Comparison of ENCODE assay signal across 8 cellular contexts in the genomic region with DNA sequence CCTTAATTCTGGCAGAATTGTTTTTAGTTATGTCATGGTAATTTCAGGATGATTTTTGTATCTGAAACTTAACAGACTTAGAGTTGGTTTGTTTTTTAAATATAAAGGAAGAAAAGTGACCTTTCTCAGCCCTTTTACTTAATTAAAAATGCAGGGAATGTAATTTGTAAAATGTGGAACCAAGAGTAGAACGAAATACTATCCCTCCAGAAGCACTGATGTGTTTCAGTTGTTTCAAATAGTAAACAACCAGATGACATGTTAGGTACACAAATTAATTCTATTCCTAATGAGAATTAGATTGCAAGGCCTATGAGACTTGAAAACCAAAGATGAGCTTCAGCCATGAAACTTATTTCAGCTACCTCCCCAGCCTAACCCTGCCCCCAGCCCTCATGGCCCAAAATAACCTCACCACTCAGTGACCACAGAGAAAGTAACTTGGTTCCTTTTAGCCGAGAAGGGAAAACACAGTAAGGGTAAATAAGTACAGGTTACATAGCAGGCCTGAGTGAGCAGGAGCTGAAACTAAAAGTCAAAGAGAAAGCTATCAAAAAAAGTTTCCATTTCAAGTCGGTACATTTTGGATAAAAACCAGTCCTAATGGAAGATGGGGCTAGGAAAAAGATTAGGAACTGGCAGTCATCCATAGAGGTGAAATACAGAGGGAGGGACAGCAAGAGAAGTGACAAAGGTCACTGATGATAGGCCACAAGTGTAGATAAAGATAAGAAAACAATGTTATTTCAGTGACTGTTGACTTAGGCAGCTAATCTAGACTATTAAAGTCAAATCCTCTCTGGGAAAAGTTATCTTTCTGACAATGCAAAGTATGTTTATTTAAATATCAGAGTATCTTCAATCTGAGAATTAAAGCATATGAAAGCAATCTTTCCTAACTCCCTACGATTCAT. TPM values are rescaled to one million over a fixed set of nuclear protein-coding genes. Genes with fewer than 3 reads are reported as not detected.
A peak's percentile ranks its signal among the peaks of the same experiment; 100 is the strongest.
DNase-seq lines count a peak whose midpoint lies in the region; ATAC-seq and TF ChIP-seq lines count a peak whose summit lies in the region.

No MANE protein-coding gene starts in this region.

- no peak overlapping the region for H3K4me3 ChIP-seq in prostate gland

- H3K9me3 ChIP-seq in prostate gland = no peaks in the 10 kb centered on the region

- 56% methylated on average over 4 of the region's 4 CpGs for WGBS in prostate gland

- TF ChIP-seq CTCF in nephron (IDR thresholded peaks at IDR 0.05; ENCODE audit: unreplicated experiment in 3 of 3) = no peak
- TF ChIP-seq CTCF in prostate gland (IDR thresholded peaks at IDR 0.05) = no peak

- peak; percentile 31 for DNase-seq in NCI-H226
- DNase-seq in prostate gland (ENCODE audit: low spot score) = no peak
- DNase-seq in medulla oblongata (ENCODE audit: extremely low spot score) = no peak
- no peak for DNase-seq in activated CD4-positive, alpha-beta T cell treated with anti-CD3 and anti-CD28 coated beads for 4 hours
- DNase-seq in hepatic stellate cell (ENCODE audit: low spot score) = no peak

- no peak overlapping the region for H3K4me3 Mint-ChIP-seq in nephron

- intact Hi-C loops in prostate gland (cut with DNase I) = no loop called here

- H3K4me1 ChIP-seq in prostate gland (replicated peaks) = no peaks in the 10 kb centered on the region

- no peaks in the 10 kb centered on the region for H3K27me3 Mint-ChIP-seq in nephron (ENCODE audit: low read depth)

- no peaks in the 10 kb centered on the region for H3K27me3 ChIP-seq in prostate gland (replicated peaks; ENCODE audit: insufficient read depth)

- H3K9me3 Mint-ChIP-seq in nephron = no peaks in the 10 kb centered on the region

- H3K36me3 Mint-ChIP-seq in nephron (ENCODE audit: low read depth) = peaks cover 5% of the 10 kb centered on the region

- peak; percentile 97 for ATAC-seq in GM18907 (IDR thresholded peaks at IDR 0.05; ENCODE audit: unreplicated experiment)
- ATAC-seq in HG02763 (IDR thresholded peaks at IDR 0.05; ENCODE audit: unreplicated experiment) = peak; percentile 96

- no peaks in the 10 kb centered on the region for H3K36me3 ChIP-seq in prostate gland

- H3K27ac ChIP-seq in prostate gland = no peak overlapping the region

- peaks cover 18% of the 10 kb centered on the region for H3K4me1 Mint-ChIP-seq in nephron

- no peak for TF ChIP-seq POLR2A in prostate gland (IDR thresholded peaks at IDR 0.05)

- peak overlapping the region; percentile 64 to 66 (median 66) for H3K27ac Mint-ChIP-seq in nephron

RNA-seq across cellular contexts. Expression of a gene that starts 23.2 kb away (rescaled TPM):
- total RNA-seq in prostate gland = 1 to 10 TPM; 3.3 to 5.9 TPM

RNA-seq across cellular contexts. Expression of a gene that starts 23.5 kb away (rescaled TPM):
- 100 to 1,000 TPM in 1 of 2 donors, 10 to 100 TPM in 1; 29.4 to 252 TPM for total RNA-seq in prostate gland

RNA-seq across cellular contexts. Expression of a gene that starts 56.2 kb away (rescaled TPM):
- 1 to 10 TPM; 4.3 to 6.4 TPM for total RNA-seq in prostate gland
